ENCODE assay signal across 20 cellular contexts in the genomic region with DNA sequence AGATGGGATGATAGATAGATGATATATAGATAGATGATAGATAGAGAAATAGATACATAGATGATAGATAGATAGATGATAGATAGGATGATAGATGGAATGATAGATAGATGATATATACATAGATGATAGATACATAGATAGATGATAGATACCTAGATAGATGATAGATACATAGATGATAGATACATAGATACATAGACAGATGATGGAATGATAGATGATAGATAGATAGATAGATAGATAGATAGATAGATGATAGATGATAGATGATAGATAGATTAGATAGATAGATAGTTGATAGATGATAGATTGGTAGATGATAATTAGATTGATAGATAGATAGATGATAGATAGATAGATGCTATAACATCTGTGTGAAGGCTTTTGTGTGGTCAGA.
DNase-seq lines count a peak whose midpoint lies in the region; ATAC-seq and TF ChIP-seq lines count a peak whose summit lies in the region.
"Had no signal": no experiment of that assay in that cellular context is flagged by ENCODE, and none has a peak within 500 bp of the region (broad histone marks: within the 10 kb centered on the region; RNA-seq: fewer than 3 reads in every experiment).

No MANE protein-coding gene starts in this region.

- H3K27me3 ChIP-seq in HL-60 (ENCODE audit: insufficient read depth, poor library complexity, severe bottlenecking) (no peaks in the 10 kb centered on the region), rectal smooth muscle tissue (ENCODE audit: control insufficient read depth, insufficient read depth, low read length) (no peaks in the 10 kb centered on the region), body of pancreas (no peaks in the 10 kb centered on the region)
- H3K27me3 ChIP-seq: MG63, SJSA1 had no signal

- intact Hi-C loops in activated CD8-positive, alpha-beta T cell treated with anti-CD3 and anti-CD28 coated beads for 36 hours (cut with micrococcal nuclease), result no loop called here
- intact Hi-C loops in left cardiac atrium (cut with DNase I), result no loop called here
- intact Hi-C loops in body of pancreas (cut with DNase I), result no loop called here
- intact Hi-C loops in activated T-helper 2 cell treated with anti-CD3 and anti-CD28 coated beads, Interferon-gamma antibody, Interleukin-2, Interleukin-4, amounts not matched to agents 10 μg/mL and 5 μg/mL and 100 μg/mL, durations not matched to agents 14 hours and 24 hours and 36 hours (cut with micrococcal nuclease), result no loop called here

- no peaks in the 10 kb centered on the region for H3K9me3 ChIP-seq in body of pancreas
- H3K9me3 ChIP-seq: SJSA1 had no signal

- H3K27ac ChIP-seq in HL-60 (replicated peaks) (peak overlapping the region; percentile 83), rectal smooth muscle tissue (ENCODE audit: low read depth, low read length) (peak overlapping the region; percentile 76), body of pancreas (no peak overlapping the region)
- H3K27ac ChIP-seq: C4-2B, SJSA1 had no signal

- H3K36me3 Mint-ChIP-seq in activated CD8-positive, alpha-beta T cell treated with anti-CD3 and anti-CD28 coated beads, Interleukin-2, amount 10 ng/mL, durations not matched to agents 7 days and 5 days (ENCODE audit: low read depth), result no peaks in the 10 kb centered on the region
- no peaks in the 10 kb centered on the region for H3K36me3 Mint-ChIP-seq in activated CD8-positive, alpha-beta T cell treated with anti-CD3 and anti-CD28 coated beads for 36 hours (ENCODE audit: low read depth)
- H3K36me3 Mint-ChIP-seq in activated T-helper 2 cell treated with anti-CD3 and anti-CD28 coated beads, Interferon-gamma antibody, Interleukin-2, Interleukin-4, amounts not matched to agents 10 μg/mL and 5 μg/mL and 100 μg/mL, durations not matched to agents 14 hours and 24 hours and 36 hours (ENCODE audit: low read depth), result no peaks in the 10 kb centered on the region

- peak overlapping the region; percentile 35 for H3K27ac Mint-ChIP-seq in activated CD8-positive, alpha-beta T cell treated with anti-CD3 and anti-CD28 coated beads, Interleukin-2, amount 10 ng/mL, durations not matched to agents 7 days and 5 days
- H3K27ac Mint-ChIP-seq in activated CD8-positive, alpha-beta T cell treated with anti-CD3 and anti-CD28 coated beads for 36 hours, result no peak overlapping the region
- H3K27ac Mint-ChIP-seq in activated T-helper 2 cell treated with anti-CD3 and anti-CD28 coated beads, Interferon-gamma antibody, Interleukin-2, Interleukin-4, amounts not matched to agents 10 μg/mL and 5 μg/mL and 100 μg/mL, durations not matched to agents 14 hours and 24 hours and 36 hours, result no peak overlapping the region

- H3K9ac ChIP-seq in rectal smooth muscle tissue (ENCODE audit: low read length), result no peak overlapping the region

- POLR2A ChIA-PET in activated CD8-positive, alpha-beta T cell treated with anti-CD3 and anti-CD28 coated beads, Interleukin-2, amount 10 ng/mL, durations not matched to agents 7 days and 5 days (lab: Charles Lee), result no interaction called here
- POLR2A ChIA-PET in activated CD8-positive, alpha-beta T cell treated with anti-CD3 and anti-CD28 coated beads for 36 hours (lab: Charles Lee), result no interaction called here

- no peak for DNase-seq in activated CD8-positive, alpha-beta T cell treated with anti-CD3 and anti-CD28 coated beads, Interleukin-2, amount 10 ng/mL, durations not matched to agents 7 days and 5 days
- DNase-seq in activated CD8-positive, alpha-beta T cell treated with anti-CD3 and anti-CD28 coated beads for 36 hours, result no peak
- no peak for DNase-seq in HL-60 (ENCODE audit: low read depth in 1 of 2, low spot score in 1 of 2)
- no peak for DNase-seq in left cardiac atrium
- DNase-seq in body of pancreas, result no peak
- no peak for DNase-seq in activated T-helper 2 cell treated with anti-CD3 and anti-CD28 coated beads, Interferon-gamma antibody, Interleukin-2, Interleukin-4, amounts not matched to agents 10 μg/mL and 5 μg/mL and 100 μg/mL, durations not matched to agents 14 hours and 24 hours and 36 hours (ENCODE audit: low spot score)
- DNase-seq in NCI-H345 (lab: John Stamatoyannopoulos, UW), result no peak
- DNase-seq: 8988T, DMS79, MG63, NCI-H1417, NCI-H1694 treated with DMSO at 0.1 percent for 48 hours, NCI-H2081 treated with DMSO at 0.1 percent for 48 hours, NCI-H2171 treated with DMSO at 0.1 percent for 48 hours, NCI-H446, NCI-H526 treated with DMSO at 0.1 percent for 48 hours had no signal

- H3K4me1 ChIP-seq in rectal smooth muscle tissue (ENCODE audit: control insufficient read depth, insufficient read depth, low read length), result peaks cover 11% of the 10 kb centered on the region
- peaks cover 13% of the 10 kb centered on the region for H3K4me1 ChIP-seq in body of pancreas

- peaks cover 4% of the 10 kb centered on the region for H3K27me3 Mint-ChIP-seq in activated CD8-positive, alpha-beta T cell treated with anti-CD3 and anti-CD28 coated beads, Interleukin-2, amount 10 ng/mL, durations not matched to agents 7 days and 5 days (ENCODE audit: low read depth)
- no peaks in the 10 kb centered on the region for H3K27me3 Mint-ChIP-seq in activated CD8-positive, alpha-beta T cell treated with anti-CD3 and anti-CD28 coated beads for 36 hours
- H3K27me3 Mint-ChIP-seq in activated T-helper 2 cell treated with anti-CD3 and anti-CD28 coated beads, Interferon-gamma antibody, Interleukin-2, Interleukin-4, amounts not matched to agents 10 μg/mL and 5 μg/mL and 100 μg/mL, durations not matched to agents 14 hours and 24 hours and 36 hours (ENCODE audit: low read depth), result peaks cover 8% of the 10 kb centered on the region

- no peak for TF ChIP-seq POLR2A in body of pancreas (IDR thresholded peaks at IDR 0.05)

- no peak overlapping the region for H3K4me3 Mint-ChIP-seq in activated CD8-positive, alpha-beta T cell treated with anti-CD3 and anti-CD28 coated beads, Interleukin-2, amount 10 ng/mL, durations not matched to agents 7 days and 5 days
- no peak overlapping the region for H3K4me3 Mint-ChIP-seq in activated CD8-positive, alpha-beta T cell treated with anti-CD3 and anti-CD28 coated beads for 36 hours
- no peak overlapping the region for H3K4me3 Mint-ChIP-seq in activated T-helper 2 cell treated with anti-CD3 and anti-CD28 coated beads, Interferon-gamma antibody, Interleukin-2, Interleukin-4, amounts not matched to agents 10 μg/mL and 5 μg/mL and 100 μg/mL, durations not matched to agents 14 hours and 24 hours and 36 hours (ENCODE audit: low read depth)

- no peak for TF ChIP-seq CTCF in activated CD8-positive, alpha-beta T cell treated with anti-CD3 and anti-CD28 coated beads for 36 hours (IDR thresholded peaks at IDR 0.05)
- TF ChIP-seq CTCF in HL-60 (IDR thresholded peaks at IDR 0.05; ENCODE audit: insufficient read depth, low read length) (no peak), body of pancreas (IDR thresholded peaks at IDR 0.05) (no peak)

- H3K4me3 ChIP-seq in HL-60 (replicated peaks; ENCODE audit: insufficient read depth, low read length) (no peak overlapping the region), rectal smooth muscle tissue (ENCODE audit: low read length) (no peak overlapping the region), body of pancreas (no peak overlapping the region)
- H3K4me3 ChIP-seq: MG63, SJSA1 had no signal

- CTCF ChIA-PET in activated CD8-positive, alpha-beta T cell treated with anti-CD3 and anti-CD28 coated beads, Interleukin-2, amount 10 ng/mL, durations not matched to agents 7 days and 5 days (lab: Charles Lee), result no interaction called here
- CTCF ChIA-PET in activated CD8-positive, alpha-beta T cell treated with anti-CD3 and anti-CD28 coated beads for 36 hours (lab: Charles Lee), result no interaction called here

- no peaks in the 10 kb centered on the region for H3K9me3 Mint-ChIP-seq in activated CD8-positive, alpha-beta T cell treated with anti-CD3 and anti-CD28 coated beads, Interleukin-2, amount 10 ng/mL, durations not matched to agents 7 days and 5 days (ENCODE audit: insufficient read depth)
- H3K9me3 Mint-ChIP-seq in activated CD8-positive, alpha-beta T cell treated with anti-CD3 and anti-CD28 coated beads for 36 hours, result no peaks in the 10 kb centered on the region
- no peaks in the 10 kb centered on the region for H3K9me3 Mint-ChIP-seq in activated T-helper 2 cell treated with anti-CD3 and anti-CD28 coated beads, Interferon-gamma antibody, Interleukin-2, Interleukin-4, amounts not matched to agents 10 μg/mL and 5 μg/mL and 100 μg/mL, durations not matched to agents 14 hours and 24 hours and 36 hours

- no peak for ATAC-seq in activated CD8-positive, alpha-beta T cell treated with anti-CD3 and anti-CD28 coated beads, Interleukin-2, amount 10 ng/mL, durations not matched to agents 7 days and 5 days
- ATAC-seq in activated CD8-positive, alpha-beta T cell treated with anti-CD3 and anti-CD28 coated beads for 36 hours, result no peak
- no peak for ATAC-seq in left cardiac atrium
- ATAC-seq in body of pancreas, result no peak
- ATAC-seq: HCT116 had no signal

- no peaks in the 10 kb centered on the region for H3K36me3 ChIP-seq in rectal smooth muscle tissue (ENCODE audit: control insufficient read depth, insufficient read depth, low read length)
- H3K36me3 ChIP-seq in body of pancreas (replicated peaks in 1 of 2; ENCODE audit: insufficient read depth in 1 of 2, low read depth in 2 of 2), result no peaks in the 10 kb centered on the region
- H3K36me3 ChIP-seq: MG63, SJSA1 had no signal

- H3K4me1 Mint-ChIP-seq in activated CD8-positive, alpha-beta T cell treated with anti-CD3 and anti-CD28 coated beads, Interleukin-2, amount 10 ng/mL, durations not matched to agents 7 days and 5 days (ENCODE audit: low read depth), result peaks cover 25% of the 10 kb centered on the region
- H3K4me1 Mint-ChIP-seq in activated CD8-positive, alpha-beta T cell treated with anti-CD3 and anti-CD28 coated beads for 36 hours (ENCODE audit: low read depth), result peaks cover 11% of the 10 kb centered on the region
- peaks cover 9% of the 10 kb centered on the region for H3K4me1 Mint-ChIP-seq in activated T-helper 2 cell treated with anti-CD3 and anti-CD28 coated beads, Interferon-gamma antibody, Interleukin-2, Interleukin-4, amounts not matched to agents 10 μg/mL and 5 μg/mL and 100 μg/mL, durations not matched to agents 14 hours and 24 hours and 36 hours (ENCODE audit: low read depth)

Comparison
In these comparisons a context has a peak if more than half of its experiments do, and no peak if none do; other contexts are left out.
1. H3K27ac ChIP-seq: peak in HL-60 (single experiment) and rectal smooth muscle tissue (single experiment); none in body of pancreas (0 of 4).